In the genomic region with DNA sequence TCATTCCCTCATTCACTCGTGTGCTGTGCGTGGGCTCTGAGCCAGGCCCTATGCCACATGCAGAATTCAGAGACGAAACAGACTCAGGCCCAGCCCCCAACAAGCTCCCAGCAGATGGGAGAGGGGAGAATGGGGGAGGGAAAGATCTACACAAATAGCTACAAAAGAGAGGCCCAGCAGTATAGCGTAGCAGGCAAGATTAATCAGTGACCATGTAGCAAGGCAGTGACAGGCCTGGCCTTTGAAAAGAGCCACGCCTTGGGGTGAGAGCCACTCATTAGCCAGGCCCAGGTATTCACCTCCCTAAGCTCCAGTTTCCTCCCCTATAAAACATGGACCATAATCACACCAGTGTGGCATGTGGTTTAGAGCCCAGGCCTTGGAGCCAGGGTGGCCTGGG, we compare ENCODE assay signal across 14 cellular contexts. TPM values are rescaled to one million over a fixed set of nuclear protein-coding genes. Genes with fewer than 3 reads are reported as not detected.
DNase-seq lines count a peak whose midpoint lies in the region; ATAC-seq and TF ChIP-seq lines count a peak whose summit lies in the region.
"Had no signal": no experiment of that assay in that cellular context is flagged by ENCODE, and none has a peak within 500 bp of the region (broad histone marks: within the 10 kb centered on the region; RNA-seq: fewer than 3 reads in every experiment).

No MANE protein-coding gene starts in this region.

- H3K27ac ChIP-seq in IMR-90 (ENCODE audit: insufficient read depth, low read length) (no peak overlapping the region), body of pancreas (peak overlapping the region in 2 of 4 donors; percentile 29 to 55)

- H4K5ac ChIP-seq in IMR-90 (ENCODE audit: low read depth, low read length), result no peak overlapping the region

- H3K27me3 ChIP-seq in IMR-90 (ENCODE audit: control insufficient read depth, insufficient read depth, low read length) (no peaks in the 10 kb centered on the region), body of pancreas (no peaks in the 10 kb centered on the region)

- WGBS in IMR-90 (ENCODE audit: extremely low coverage in 2 of 2, insufficient read length in 1 of 2), 2 experiments, result no CpG with 5 or more reads among the region's 5 CpGs
- WGBS in body of pancreas, 2 donors, result 44 to 57% methylated on average over 5 of the region's 5 CpGs

- TF ChIP-seq RAD21 in IMR-90 (IDR thresholded peaks at IDR 0.05; ENCODE audit: low read length), result no peak

- H2BK5ac ChIP-seq in IMR-90 (ENCODE audit: low read depth, low read length, poor library complexity, severe bottlenecking), result no peak overlapping the region

- TF ChIP-seq POLR2A in IMR-90 (IDR thresholded peaks at IDR 0.05; ENCODE audit: low read depth, low read length), result no peak
- no peak for TF ChIP-seq POLR2A in body of pancreas (IDR thresholded peaks at IDR 0.05)

- no peak overlapping the region for H3K27ac Mint-ChIP-seq in natural killer cell treated with Interleukin-12 subunit alpha and Interleukin-12 subunit beta and Interleukin-15 and Interleukin-18, amount 100 ng/mL, for 72 hours
- H3K27ac Mint-ChIP-seq: activated T-helper 2 cell treated with anti-CD3 and anti-CD28 coated beads, Interferon-gamma antibody, Interleukin-2, Interleukin-4, amounts not matched to agents 10 μg/mL and 5 μg/mL and 100 μg/mL, durations not matched to agents 14 hours and 24 hours and 36 hours; stimulated activated naive B cell treated with anti-CD40 and anti-IgM and Interleukin-4, amounts not matched to agents 10 μg/mL and 1 μg/mL and 100 μg/mL, for 72 hours had no signal

- H3K9me3 Mint-ChIP-seq in natural killer cell treated with Interleukin-12 subunit alpha and Interleukin-12 subunit beta and Interleukin-15 and Interleukin-18, amount 100 ng/mL, for 72 hours, result no peaks in the 10 kb centered on the region

- no peaks in the 10 kb centered on the region for H3K36me3 Mint-ChIP-seq in natural killer cell treated with Interleukin-12 subunit alpha and Interleukin-12 subunit beta and Interleukin-15 and Interleukin-18, amount 100 ng/mL, for 72 hours

- BruUV-seq in IMR-90 (replicated peaks; lab: Mats Ljungman, UMichigan), result no TSS peak

- H3K23ac ChIP-seq in IMR-90 (ENCODE audit: low read depth, low read length), result no peak overlapping the region

- peak overlapping the region; percentile 12 for H2AK9ac ChIP-seq in IMR-90 (replicated peaks; ENCODE audit: low read depth, low read length, poor library complexity)

- no peak overlapping the region for H3K4me2 ChIP-seq in IMR-90 (ENCODE audit: low read depth, low read length)

- H2BK15ac ChIP-seq in IMR-90 (ENCODE audit: low read depth, low read length), result no peak overlapping the region

- no peak overlapping the region for H3K18ac ChIP-seq in IMR-90 (ENCODE audit: low read depth, low read length)

- H3K4me3 ChIP-seq in IMR-90 (ENCODE audit: insufficient read depth, low read depth, low read length), result no peak overlapping the region
- H3K4me3 ChIP-seq in body of pancreas, result no peak overlapping the region

- peak overlapping the region in 1 of 2 experiments; percentile 2; a peak in 1 of 4 replicates for H4K8ac ChIP-seq in IMR-90 (ENCODE audit: low read depth in 2 of 2, low read length in 2 of 2)

- no peaks in the 10 kb centered on the region for H3K79me1 ChIP-seq in IMR-90 (ENCODE audit: low read depth in 1 of 2, low read length in 2 of 2)

- H3K4me1 Mint-ChIP-seq in natural killer cell treated with Interleukin-12 subunit alpha and Interleukin-12 subunit beta and Interleukin-15 and Interleukin-18, amount 100 ng/mL, for 72 hours (ENCODE audit: low read depth in 2 of 2), result peaks cover 7 to 14% of the 10 kb centered on the region in 2 donors

- CTCF ChIA-PET in IMR-90 (lab: Yijun Ruan, JAX), result interaction anchor here (1.0 kb wide), 1 partner anchor 688 kb away, joined by 5 read pairs; no protein-coding TSS in a partner anchor

- H3K14ac ChIP-seq in IMR-90 (replicated peaks; ENCODE audit: low read depth, low read length), result no peak overlapping the region; the same call in 1 of the 2 replicates

- no peak overlapping the region for H3K56ac ChIP-seq in IMR-90 (ENCODE audit: extremely low read depth, insufficient read depth, low read length)

- no peak for ATAC-seq in IMR-90 (ENCODE audit: low read depth)
- ATAC-seq in body of pancreas, result peak; percentile 31
- no peak for ATAC-seq in natural killer cell treated with Interleukin-12 subunit alpha and Interleukin-12 subunit beta and Interleukin-15 and Interleukin-18, amount 100 ng/mL, for 72 hours
- ATAC-seq: stimulated activated naive B cell treated with anti-CD40 and anti-IgM and Interleukin-4, amounts not matched to agents 10 μg/mL and 1 μg/mL and 100 μg/mL, for 72 hours had no signal

- POLR2A ChIA-PET in IMR-90 (lab: Charles Lee; ENCODE audit: unreplicated experiment), result no interaction called here

- in situ Hi-C loops in IMR-90 (cut with MboI; ENCODE audit: low sequenced_read_pairs), result no loop called here

- no peaks in the 10 kb centered on the region for H4K20me1 ChIP-seq in IMR-90 (ENCODE audit: insufficient read depth, low read length)

- H2BK120ac ChIP-seq in IMR-90 (ENCODE audit: low read depth, low read length), result peak overlapping the region; percentile 8; the same call in 1 of the 2 replicates

- peak overlapping the region; percentile 11; the same call in 1 of the 2 replicates for H2BK20ac ChIP-seq in IMR-90 (ENCODE audit: low read depth, low read length)

- peak overlapping the region; percentile 18; the same call in 1 of the 2 replicates for H2AK5ac ChIP-seq in IMR-90 (ENCODE audit: low read depth, low read length)

- peaks cover 12% of the 10 kb centered on the region for H3K9me1 ChIP-seq in IMR-90 (ENCODE audit: insufficient read depth, low read length)

- H3K4me1 ChIP-seq in IMR-90 (ENCODE audit: control insufficient read depth, insufficient read depth, low read length) (peaks cover 19% of the 10 kb centered on the region), body of pancreas (peaks cover 23% of the 10 kb centered on the region)

- H3K4me3 Mint-ChIP-seq in natural killer cell treated with Interleukin-12 subunit alpha and Interleukin-12 subunit beta and Interleukin-15 and Interleukin-18, amount 100 ng/mL, for 72 hours, result no peak overlapping the region
- H3K4me3 Mint-ChIP-seq: stimulated activated naive B cell treated with anti-CD40 and anti-IgM and Interleukin-4, amounts not matched to agents 10 μg/mL and 1 μg/mL and 100 μg/mL, for 72 hours had no signal

- H3K9me3 ChIP-seq in IMR-90 (ENCODE audit: control insufficient read depth, insufficient read depth, low read length) (peaks cover 4% of the 10 kb centered on the region), body of pancreas (no peaks in the 10 kb centered on the region)

- TF ChIP-seq CTCF in IMR-90 (conservative IDR thresholded peaks at IDR 0.05; ENCODE audit: low read depth, low read length), result no peak
- no peak for TF ChIP-seq CTCF in body of pancreas (IDR thresholded peaks at IDR 0.05)

- DNase-seq in COR-L47 (lab: John Stamatoyannopoulos, UW), result peak; percentile 42
- no peak for DNase-seq in IMR-90
- peak in 2 of 4 donors; percentile 21 to 36 for DNase-seq in body of pancreas
- DNase-seq in mucosa of gallbladder (ENCODE audit: low spot score), result peak; percentile 72
- DNase-seq in cerebellum (ENCODE audit: low spot score), result no peak
- no peak for DNase-seq in H4 (ENCODE audit: low spot score)
- no peak for DNase-seq in GOT3 (lab: John Stamatoyannopoulos, UW)
- no peak for DNase-seq in natural killer cell treated with Interleukin-12 subunit alpha and Interleukin-12 subunit beta and Interleukin-15 and Interleukin-18, amount 100 ng/mL, for 72 hours (ENCODE audit: low spot score)
- DNase-seq: activated CD4-positive, alpha-beta T cell treated with anti-CD3 and anti-CD28 coated beads for 4 hours; nucleus accumbens; stimulated activated naive B cell treated with anti-CD40 and anti-IgM and Interleukin-4, amounts not matched to agents 10 μg/mL and 1 μg/mL and 100 μg/mL, for 72 hours had no signal

- no peak overlapping the region for H3K9ac ChIP-seq in IMR-90 (ENCODE audit: low read depth, low read length)

- dilution Hi-C loops in IMR-90 (cut with HindIII; ENCODE audit: low sequenced_read_pairs, unreplicated experiment), result no loop called here

- H2AFZ ChIP-seq in IMR-90 (replicated peaks; ENCODE audit: low read length, poor library complexity), result peak overlapping the region; percentile 58

- H3K36me3 ChIP-seq in IMR-90 (ENCODE audit: control insufficient read depth, insufficient read depth, low read length), result no peaks in the 10 kb centered on the region
- no peaks in the 10 kb centered on the region for H3K36me3 ChIP-seq in body of pancreas (replicated peaks in 1 of 2; ENCODE audit: insufficient read depth in 1 of 2, low read depth in 2 of 2)

- H3K4ac ChIP-seq in IMR-90 (ENCODE audit: low read depth, low read length), result peak overlapping the region; percentile 5; the same call in 1 of the 2 replicates

- H3K27me3 Mint-ChIP-seq in natural killer cell treated with Interleukin-12 subunit alpha and Interleukin-12 subunit beta and Interleukin-15 and Interleukin-18, amount 100 ng/mL, for 72 hours, result peaks cover 0 to 16% of the 10 kb centered on the region in 2 donors

- intact Hi-C loops in IMR-90 (cut with micrococcal nuclease), result no loop called here
- intact Hi-C loops in body of pancreas (cut with DNase I), result no loop called here

- H4K91ac ChIP-seq in IMR-90 (ENCODE audit: insufficient read depth, low read depth, low read length), result peak overlapping the region; percentile 42

RNA-seq across cellular contexts. Expression of gene KRT19, which starts 16.4 kb away (rescaled TPM):
- total RNA-seq in IMR-90 (2012; rRNA removed) (14.7 and 18.1 TPM in 2 replicates), body of pancreas (100 to 1,000 TPM in 1 of 2 donors, 10 to 100 TPM in 1; 77.5 to 121 TPM), mucosa of gallbladder (1,522 TPM), cerebellum (3.8 TPM)
- 12.0 and 12.5 TPM in 2 replicates for polyA plus RNA-seq in IMR-90 (2012; rRNA removed)
- polyA plus RNA-seq in IMR-90 (2012; cell fraction: cytosol; rRNA removed), result 12.7 and 12.8 TPM in 2 replicates
- 5.0 and 8.4 TPM in 2 replicates for polyA plus RNA-seq in IMR-90 (2012; cell fraction: nucleus; rRNA removed; ENCODE audit: low replicate concordance)
- 0.17 TPM in 1 of 2 replicates, not detected in the other for total RNA-seq in H4 (2014; rRNA removed; shearing (Covaris generic))
- total RNA-seq in natural killer cell treated with Interleukin-12 subunit alpha and Interleukin-12 subunit beta and Interleukin-15 and Interleukin-18, amount 100 ng/mL, for 72 hours, result not detected
- total RNA-seq: activated T-helper 2 cell treated with anti-CD3 and anti-CD28 coated beads, Interferon-gamma antibody, Interleukin-2, Interleukin-4, amounts not matched to agents 10 μg/mL and 5 μg/mL and 100 μg/mL, durations not matched to agents 14 hours and 24 hours and 36 hours; SK-MEL-5 had no signal

RNA-seq across cellular contexts. Expression of gene KRT15, which starts 25.8 kb away (rescaled TPM):
- total RNA-seq in IMR-90 (2012; rRNA removed) (2.9 and 3.6 TPM in 2 replicates), body of pancreas (under 1 TPM in 1 of 2 donors, not detected in 1; 0.52 TPM), mucosa of gallbladder (5.6 TPM), cerebellum (not detected)
- polyA plus RNA-seq in IMR-90 (2012; rRNA removed), result 5.3 and 7.6 TPM in 2 replicates
- polyA plus RNA-seq in IMR-90 (2012; cell fraction: cytosol; rRNA removed), result 3.4 and 3.7 TPM in 2 replicates
- polyA plus RNA-seq in IMR-90 (2012; cell fraction: nucleus; rRNA removed; ENCODE audit: low replicate concordance), result 17.3 and 18.6 TPM in 2 replicates
- total RNA-seq in H4 (2014; rRNA removed; shearing (Covaris generic)), result 0.35 and 1.5 TPM in 2 replicates
- not detected for total RNA-seq in natural killer cell treated with Interleukin-12 subunit alpha and Interleukin-12 subunit beta and Interleukin-15 and Interleukin-18, amount 100 ng/mL, for 72 hours
- total RNA-seq: activated T-helper 2 cell treated with anti-CD3 and anti-CD28 coated beads, Interferon-gamma antibody, Interleukin-2, Interleukin-4, amounts not matched to agents 10 μg/mL and 5 μg/mL and 100 μg/mL, durations not matched to agents 14 hours and 24 hours and 36 hours had no signal

RNA-seq across cellular contexts. Expression of gene KRT9, which starts 27.4 kb away (rescaled TPM):
- total RNA-seq in IMR-90 (2012; rRNA removed) (not detected in 2 replicates), body of pancreas (not detected), mucosa of gallbladder (not detected), cerebellum (not detected)
- not detected in 2 replicates for polyA plus RNA-seq in IMR-90 (2012; rRNA removed)
- polyA plus RNA-seq in IMR-90 (2012; cell fraction: cytosol; rRNA removed), result not detected in 2 replicates
- polyA plus RNA-seq in IMR-90 (2012; cell fraction: nucleus; rRNA removed; ENCODE audit: low replicate concordance), result not detected in 2 replicates
- total RNA-seq in H4 (2014; rRNA removed; shearing (Covaris generic)), result not detected in 2 replicates
- not detected for total RNA-seq in natural killer cell treated with Interleukin-12 subunit alpha and Interleukin-12 subunit beta and Interleukin-15 and Interleukin-18, amount 100 ng/mL, for 72 hours
- total RNA-seq: activated T-helper 2 cell treated with anti-CD3 and anti-CD28 coated beads, Interferon-gamma antibody, Interleukin-2, Interleukin-4, amounts not matched to agents 10 μg/mL and 5 μg/mL and 100 μg/mL, durations not matched to agents 14 hours and 24 hours and 36 hours; fibroblast of lung; SK-MEL-5 had no signal
- polyA plus RNA-seq: fibroblast of lung had no signal

RNA-seq across cellular contexts. Expression of gene KRT13, which starts 39.1 kb away (rescaled TPM):
- total RNA-seq in IMR-90 (2012; rRNA removed) (0.18 and 0.28 TPM in 2 replicates), body of pancreas (not detected), mucosa of gallbladder (0.40 TPM), cerebellum (0.27 TPM)
- polyA plus RNA-seq in IMR-90 (2012; rRNA removed), result 0.56 and 0.60 TPM in 2 replicates
- polyA plus RNA-seq in IMR-90 (2012; cell fraction: cytosol; rRNA removed), result 0.42 and 0.44 TPM in 2 replicates
- 0.61 and 0.87 TPM in 2 replicates for polyA plus RNA-seq in IMR-90 (2012; cell fraction: nucleus; rRNA removed; ENCODE audit: low replicate concordance)
- not detected in 2 replicates for total RNA-seq in H4 (2014; rRNA removed; shearing (Covaris generic))
- not detected for total RNA-seq in natural killer cell treated with Interleukin-12 subunit alpha and Interleukin-12 subunit beta and Interleukin-15 and Interleukin-18, amount 100 ng/mL, for 72 hours
- total RNA-seq: activated T-helper 2 cell treated with anti-CD3 and anti-CD28 coated beads, Interferon-gamma antibody, Interleukin-2, Interleukin-4, amounts not matched to agents 10 μg/mL and 5 μg/mL and 100 μg/mL, durations not matched to agents 14 hours and 24 hours and 36 hours; fibroblast of lung; SK-MEL-5 had no signal
- polyA plus RNA-seq: fibroblast of lung had no signal

RNA-seq across cellular contexts. Expression of gene KRT14, which starts 42.2 kb away (rescaled TPM):
- not detected in 2 replicates for total RNA-seq in IMR-90 (2012; rRNA removed)
- polyA plus RNA-seq in IMR-90 (2012; rRNA removed), result not detected in 2 replicates
- polyA plus RNA-seq in IMR-90 (2012; cell fraction: cytosol; rRNA removed), result not detected in 2 replicates
- 0.06 TPM in 1 of 2 replicates, not detected in the other for polyA plus RNA-seq in IMR-90 (2012; cell fraction: nucleus; rRNA removed; ENCODE audit: low replicate concordance)
- 1 to 10 TPM in 1 of 2 donors, not detected in 1; 2.3 TPM for total RNA-seq in body of pancreas
- total RNA-seq in mucosa of gallbladder, result 0.20 TPM
- total RNA-seq in cerebellum, result not detected
- total RNA-seq in H4 (2014; rRNA removed; shearing (Covaris generic)), result not detected in 2 replicates
- not detected for total RNA-seq in natural killer cell treated with Interleukin-12 subunit alpha and Interleukin-12 subunit beta and Interleukin-15 and Interleukin-18, amount 100 ng/mL, for 72 hours
- total RNA-seq: activated T-helper 2 cell treated with anti-CD3 and anti-CD28 coated beads, Interferon-gamma antibody, Interleukin-2, Interleukin-4, amounts not matched to agents 10 μg/mL and 5 μg/mL and 100 μg/mL, durations not matched to agents 14 hours and 24 hours and 36 hours; fibroblast of lung; SK-MEL-5 had no signal

Comparison
In these comparisons a context has a peak if more than half of its experiments do, and no peak if none do; other contexts are left out.
1. DNase-seq: peak in COR-L47 (single experiment) and mucosa of gallbladder (single experiment); none in IMR-90 (single experiment), cerebellum (single experiment), H4 (single experiment), GOT3 (single experiment) and natural killer cell treated with Interleukin-12 subunit alpha and Interleukin-12 subunit beta and Interleukin-15 and Interleukin-18, amount 100 ng/mL, for 72 hours (single experiment).
2. RNA of gene KRT19, which starts 16.4 kb away (total RNA-seq): 1,522 TPM in mucosa of gallbladder (single experiment); 77.5 to 121 TPM in body of pancreas, 14.7 to 18.1 TPM in IMR-90, 3.8 TPM in cerebellum (single experiment), 0.17 TPM in H4 and not detected in natural killer cell treated with Interleukin-12 subunit alpha and Interleukin-12 subunit beta and Interleukin-15 and Interleukin-18, amount 100 ng/mL, for 72 hours; every median in the first group is over 10 times any median in the second.